In the genomic region with DNA sequence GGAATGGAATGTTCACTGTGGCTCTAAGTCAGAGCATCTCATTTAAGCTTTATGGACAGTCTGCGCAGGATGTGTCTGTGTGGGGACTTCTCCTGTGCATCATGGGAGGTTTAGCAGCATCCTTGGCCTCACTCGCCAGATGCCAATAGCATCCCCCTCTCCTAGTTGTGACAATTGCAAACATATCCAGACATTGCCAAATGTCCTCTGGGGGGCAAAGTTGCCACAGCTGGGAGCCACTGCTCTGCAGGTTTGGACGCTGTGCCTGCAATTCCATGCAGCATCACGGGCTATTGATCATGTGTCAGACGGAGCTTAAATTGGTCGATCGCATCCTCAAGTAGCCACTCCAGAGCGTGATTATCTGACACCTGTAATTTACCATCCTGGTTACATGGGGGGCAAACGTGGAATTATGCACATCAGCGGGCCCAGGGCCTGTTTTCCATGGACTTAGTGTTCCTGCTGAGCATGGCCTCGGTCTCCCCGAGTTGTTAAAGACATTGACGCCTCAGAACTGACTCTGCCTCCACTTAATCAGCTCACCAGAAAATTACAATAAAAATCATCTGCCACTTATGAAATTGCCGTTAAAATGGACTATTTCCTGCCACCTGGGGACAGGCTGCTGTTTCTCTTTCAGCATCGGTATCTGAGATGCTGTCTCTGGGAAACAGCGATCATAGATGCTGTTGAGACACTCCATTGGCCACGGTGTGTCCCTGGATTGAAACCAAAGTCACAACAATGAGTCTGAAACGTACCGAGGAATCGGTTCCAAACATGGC, we compare ENCODE assay signal across 7 cellular contexts.
A peak's percentile ranks its signal among the peaks of the same experiment; 100 is the strongest.
DNase-seq lines count a peak whose midpoint lies in the region; ATAC-seq, FAIRE-seq and TF ChIP-seq lines count a peak whose summit lies in the region.
"Not testable (repeated sequence)": the region's sequence is repeated elsewhere in the genome, so short reads cannot be mapped to it uniquely, and the experiment has no call there.

No MANE protein-coding gene starts in this region.

- H3K4me1 Mint-ChIP-seq in CD4-positive, CD25-positive, alpha-beta regulatory T cell; activated naive CD4-positive, alpha-beta T cell treated with anti-CD3 and anti-CD28 coated beads, Interleukin-2, amount 50 U/mL, for 24 hours: not testable (repeated sequence)

- not testable (repeated sequence) for H3K9ac ChIP-seq in PC-3 (ENCODE audit: low read length); trophoblast cell (ENCODE audit: low read length)
- peak overlapping the region; percentile 32; the same call in 1 of the 2 replicates for H3K9ac ChIP-seq in HepG2 (ENCODE audit: insufficient read depth, low read depth, low read length)

- not testable (repeated sequence) for H2BK120ac ChIP-seq in trophoblast cell (ENCODE audit: insufficient read depth, low read length, poor library complexity)

- FAIRE-seq in HepG2 (lab: Jason Lieb, UNC) = peak; percentile 52

- H4K12ac ChIP-seq in trophoblast cell (ENCODE audit: low read depth, low read length) = not testable (repeated sequence)

- H3K27me3 Mint-ChIP-seq in CD4-positive, CD25-positive, alpha-beta regulatory T cell = peaks cover 11% of the 10 kb centered on the region
- peaks cover 13% of the 10 kb centered on the region for H3K27me3 Mint-ChIP-seq in activated naive CD4-positive, alpha-beta T cell treated with anti-CD3 and anti-CD28 coated beads, Interleukin-2, amount 50 U/mL, for 24 hours

- H3F3A ChIP-seq in PC-3 (ENCODE audit: low read length, unreplicated experiment) = not testable (repeated sequence)

- not testable (repeated sequence) for TF ChIP-seq RAD21 in HepG2 (CRISPR knock-in tag; IDR thresholded peaks at IDR 0.05)

- not testable (repeated sequence) for H3K4me3 ChIP-seq in CD4-positive, CD25-positive, alpha-beta regulatory T cell (ENCODE audit: low read depth, low read length); PC-3 (ENCODE audit: low read length); trophoblast cell (ENCODE audit: low read depth, low read length)
- peak overlapping the region in 1 of 3 experiments; percentile 27; a peak in 2 of 6 replicates for H3K4me3 ChIP-seq in HepG2 (replicated peaks in 1 of 3; ENCODE audit: insufficient read depth in 1 of 3, low read depth in 2 of 3, low read length in 3 of 3)

- not testable (repeated sequence) for H3K27me3 ChIP-seq in CD4-positive, CD25-positive, alpha-beta regulatory T cell (ENCODE audit: control insufficient read depth, insufficient read depth, low read length); PC-3 (ENCODE audit: low read length); HepG2 (ENCODE audit: control insufficient read depth in 1 of 2, insufficient read depth in 2 of 2, low read length in 2 of 2); trophoblast cell (ENCODE audit: insufficient read depth, low read length)

- H4K91ac ChIP-seq in trophoblast cell (ENCODE audit: low read depth, low read length) = not testable (repeated sequence)

- DNase-seq in CD4-positive, CD25-positive, alpha-beta regulatory T cell; PC-3; HepG2 (ENCODE audit: low spot score); trophoblast cell: not testable (repeated sequence)
- DNase-seq in NCI-H1092 treated with DMSO at 0.1 percent for 48 hours (lab: John Stamatoyannopoulos, UW) = peak; percentile 52
- peak; percentile 59 for DNase-seq in NCI-H345 treated with DMSO at 0.1 percent for 48 hours (lab: John Stamatoyannopoulos, UW; ENCODE audit: unreplicated experiment)

- not testable (repeated sequence) for H3K27ac Mint-ChIP-seq in CD4-positive, CD25-positive, alpha-beta regulatory T cell; activated naive CD4-positive, alpha-beta T cell treated with anti-CD3 and anti-CD28 coated beads, Interleukin-2, amount 50 U/mL, for 24 hours

- H2AFZ ChIP-seq in PC-3 (ENCODE audit: low read length) (0 out of 2 replicates have a peak overlapping the region, but pooled peaks have one; percentile 18), HepG2 (ENCODE audit: low read length) (peak overlapping the region; percentile 42)
- not testable (repeated sequence) for H2AFZ ChIP-seq in trophoblast cell (ENCODE audit: insufficient read depth, low read length, poor library complexity)

- WGBS in HepG2 (ENCODE audit: low lambda C conversion rate) = 77% methylated on average over 20 of the region's 20 CpGs
- no CpG with 5 or more reads among the region's 20 CpGs for WGBS in trophoblast cell (ENCODE audit: extremely low coverage, insufficient coverage, insufficient read length)

- not testable (repeated sequence) for H3K79me2 ChIP-seq in PC-3 (ENCODE audit: low read length); HepG2 (ENCODE audit: insufficient read depth, low read length); trophoblast cell (ENCODE audit: control insufficient read depth, insufficient read depth, low read length, poor library complexity)

- H3K79me1 ChIP-seq in trophoblast cell (ENCODE audit: low read length) = not testable (repeated sequence)

- not testable (repeated sequence) for H3K36me3 Mint-ChIP-seq in CD4-positive, CD25-positive, alpha-beta regulatory T cell; activated naive CD4-positive, alpha-beta T cell treated with anti-CD3 and anti-CD28 coated beads, Interleukin-2, amount 50 U/mL, for 24 hours

- not testable (repeated sequence) for TF ChIP-seq EP300 in HepG2 (IDR thresholded peaks at IDR 0.05; ENCODE audit: low read depth in 2 of 2, low read length in 2 of 2); HepG2 (CRISPR knock-in tag; IDR thresholded peaks at IDR 0.05; ENCODE audit: borderline replicate concordance)

- not testable (repeated sequence) for TF ChIP-seq CTCF in PC-3 (conservative IDR thresholded peaks at IDR 0.05; ENCODE audit: low read depth, low read length)
- TF ChIP-seq CTCF in HepG2 (CRISPR knock-in tag; IDR thresholded peaks at IDR 0.05) = peak; percentile 50

- not testable (repeated sequence) for H3K18ac ChIP-seq in trophoblast cell (ENCODE audit: low read length)

- not testable (repeated sequence) for ATAC-seq in CD4-positive, CD25-positive, alpha-beta regulatory T cell (ENCODE audit: low read depth in 2 of 2); PC-3; HepG2

- peak overlapping the region in 3 of 4 donors; percentile 12 to 54 (median 41) for H3K4me3 Mint-ChIP-seq in CD4-positive, CD25-positive, alpha-beta regulatory T cell
- peak overlapping the region; percentile 15 for H3K4me3 Mint-ChIP-seq in activated naive CD4-positive, alpha-beta T cell treated with anti-CD3 and anti-CD28 coated beads, Interleukin-2, amount 50 U/mL, for 24 hours

- H4K8ac ChIP-seq in trophoblast cell (ENCODE audit: low read depth, low read length) = not testable (repeated sequence)

- not testable (repeated sequence) for BruUV-seq in PC-3 (replicated peaks; lab: Mats Ljungman, UMichigan); HepG2 (replicated peaks; lab: Mats Ljungman, UMichigan)

- H2AK5ac ChIP-seq in trophoblast cell (ENCODE audit: low read length) = peak overlapping the region; percentile 40

- not testable (repeated sequence) for H3K14ac ChIP-seq in trophoblast cell (ENCODE audit: low read length)

- intact Hi-C loops in PC-3 (cut with micrococcal nuclease); HepG2 (cut with micrococcal nuclease; ENCODE audit: unreplicated experiment): not testable (repeated sequence)

- not testable (repeated sequence) for H3K9me3 Mint-ChIP-seq in CD4-positive, CD25-positive, alpha-beta regulatory T cell; activated naive CD4-positive, alpha-beta T cell treated with anti-CD3 and anti-CD28 coated beads, Interleukin-2, amount 50 U/mL, for 24 hours

- POLR2A ChIA-PET in PC-3 (lab: Charles Lee; ENCODE audit: unreplicated experiment); HepG2 (lab: Yijun Ruan, JAX): not testable (repeated sequence)

- not testable (repeated sequence) for H3K23ac ChIP-seq in trophoblast cell (ENCODE audit: low read length)

- not testable (repeated sequence) for H4K20me1 ChIP-seq in PC-3 (ENCODE audit: low read length); HepG2 (ENCODE audit: insufficient read depth, low read length)

- H3K27ac ChIP-seq in CD4-positive, CD25-positive, alpha-beta regulatory T cell (ENCODE audit: insufficient read depth, low read length, poor library complexity, severe bottlenecking); PC-3 (ENCODE audit: low read length); HepG2 (ENCODE audit: extremely low read length, insufficient read depth, low read length); trophoblast cell (ENCODE audit: low read depth, low read length): not testable (repeated sequence)

- not testable (repeated sequence) for H2BK12ac ChIP-seq in trophoblast cell (ENCODE audit: low read length)

- in situ Hi-C loops in HepG2 (cut with HindIII; ENCODE audit: extremely low pct_ligation_motif_present, low pct_unique_long_range_greater_than_20kb) = loop anchor here (10.0 kb wide), 1 partner anchor 398 kb away; no protein-coding TSS in a partner anchor

- not testable (repeated sequence) for H3K4me2 ChIP-seq in PC-3 (ENCODE audit: low read length); trophoblast cell (ENCODE audit: low read length)
- H3K4me2 ChIP-seq in HepG2 (ENCODE audit: low read depth, low read length) = peak overlapping the region; percentile 57

- not testable (repeated sequence) for TF ChIP-seq POLR2A in HepG2 (IDR thresholded peaks at IDR 0.05; ENCODE audit: insufficient read depth in 1 of 2, low read depth in 2 of 2, low read length in 2 of 2)

- H3K9me2 ChIP-seq in PC-3 (replicated peaks; ENCODE audit: low read length) = not testable (repeated sequence)

- CTCF ChIA-PET in PC-3 (lab: Charles Lee); HepG2 (lab: Yijun Ruan, JAX; ENCODE audit: low intra/inter-chr PET ratio, low total read pairs): not testable (repeated sequence)

- not testable (repeated sequence) for H3K9me3 ChIP-seq in CD4-positive, CD25-positive, alpha-beta regulatory T cell (ENCODE audit: control insufficient read depth in 2 of 2, low read length in 2 of 2); PC-3 (ENCODE audit: low read length); HepG2 (ENCODE audit: low read length); trophoblast cell (ENCODE audit: insufficient read depth, low read depth, low read length)

- H3K4me1 ChIP-seq in CD4-positive, CD25-positive, alpha-beta regulatory T cell (ENCODE audit: control insufficient read depth, insufficient read depth, low read length, poor library complexity, severe bottlenecking) = not testable (repeated sequence)
- H3K4me1 ChIP-seq in PC-3 (ENCODE audit: insufficient read depth, low read length) (peaks cover 21% of the 10 kb centered on the region), HepG2 (ENCODE audit: insufficient read depth, low read length) (peaks cover 83% of the 10 kb centered on the region), trophoblast cell (ENCODE audit: control insufficient read depth in 1 of 2, insufficient read depth in 2 of 2, low read length in 2 of 2) (peaks cover 12 to 24% of the 10 kb centered on the region in 2 experiments)

- not testable (repeated sequence) for H2BK5ac ChIP-seq in trophoblast cell (ENCODE audit: low read depth, low read length, poor library complexity)

- H3K4ac ChIP-seq in trophoblast cell (ENCODE audit: low read depth, low read length) = not testable (repeated sequence)

- not testable (repeated sequence) for H3K36me3 ChIP-seq in CD4-positive, CD25-positive, alpha-beta regulatory T cell (ENCODE audit: control insufficient read depth, insufficient read depth, low read length); PC-3 (ENCODE audit: low read depth, low read length); HepG2 (replicated peaks in 1 of 2; ENCODE audit: control insufficient read depth in 1 of 2, insufficient read depth in 2 of 2, low read length in 2 of 2); trophoblast cell (ENCODE audit: control insufficient read depth in 1 of 2, insufficient read depth in 2 of 2, low read length in 2 of 2)
